Comparison of ENCODE assay signal across 1 cellular context in the genomic region with DNA sequence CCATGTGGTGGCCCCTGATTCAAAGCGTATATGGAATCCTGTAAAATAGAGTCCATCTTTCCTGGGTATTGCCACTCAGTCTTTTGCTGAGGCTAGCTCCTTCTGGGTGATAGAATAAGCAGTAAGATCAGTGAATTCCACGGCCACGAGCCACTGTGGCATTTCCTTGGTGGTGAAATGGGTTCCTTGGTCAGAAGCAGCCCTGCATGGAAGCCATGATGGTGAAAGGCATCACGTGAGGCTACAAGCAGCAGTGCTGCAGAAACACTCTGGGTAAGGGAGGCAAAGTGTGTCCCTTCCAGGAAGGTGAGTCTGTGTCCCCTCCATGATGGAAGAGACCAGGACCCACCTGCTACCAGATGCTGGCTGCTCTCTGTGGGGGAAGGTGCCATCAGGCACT.
TF ChIP-seq lines count a peak whose summit lies in the region.

No MANE protein-coding gene starts in this region.

TF ChIP-seq in IMR-90, 13 proteins besides CTCF, POLR2A, EP300 and RAD21:
- TF ChIP-seq RFX5 (IDR thresholded peaks at IDR 0.05; ENCODE audit: low read depth, low read length) (no peak), CHD1 (IDR thresholded peaks at IDR 0.05; ENCODE audit: low read depth, low read length) (no peak), BHLHE40 (IDR thresholded peaks at IDR 0.05; ENCODE audit: low read depth, low read length) (no peak), MAZ (IDR thresholded peaks at IDR 0.05; ENCODE audit: borderline replicate concordance, low read depth, low read length) (no peak), RCOR1 (IDR thresholded peaks at IDR 0.05; ENCODE audit: insufficient replicate concordance, low read length) (no peak), CEBPB (IDR thresholded peaks at IDR 0.05; ENCODE audit: low read depth, low read length) (no peak), MXI1 (IDR thresholded peaks at IDR 0.05; ENCODE audit: borderline replicate concordance, low read depth, low read length) (no peak), NFE2L2 (IDR thresholded peaks at IDR 0.05; ENCODE audit: low read depth, low read length) (no peak), FOS (IDR thresholded peaks at IDR 0.05; ENCODE audit: low read depth, low read length) (no peak), SMC3 (IDR thresholded peaks at IDR 0.05; ENCODE audit: low read depth, low read length) (no peak), MAFK (IDR thresholded peaks at IDR 0.05; ENCODE audit: low read depth, low read length) (no peak)
- TF ChIP-seq, protein P1, sequence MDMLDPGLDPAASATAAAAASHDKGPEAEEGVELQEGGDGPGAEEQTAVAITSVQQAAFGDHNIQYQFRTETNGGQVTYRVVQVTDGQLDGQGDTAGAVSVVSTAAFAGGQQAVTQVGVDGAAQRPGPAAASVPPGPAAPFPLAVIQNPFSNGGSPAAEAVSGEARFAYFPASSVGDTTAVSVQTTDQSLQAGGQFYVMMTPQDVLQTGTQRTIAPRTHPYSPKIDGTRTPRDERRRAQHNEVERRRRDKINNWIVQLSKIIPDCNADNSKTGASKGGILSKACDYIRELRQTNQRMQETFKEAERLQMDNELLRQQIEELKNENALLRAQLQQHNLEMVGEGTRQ (IDR thresholded peaks at IDR 0.05; ENCODE audit: low read depth, low read length): no peak
- TF ChIP-seq, protein P2, sequence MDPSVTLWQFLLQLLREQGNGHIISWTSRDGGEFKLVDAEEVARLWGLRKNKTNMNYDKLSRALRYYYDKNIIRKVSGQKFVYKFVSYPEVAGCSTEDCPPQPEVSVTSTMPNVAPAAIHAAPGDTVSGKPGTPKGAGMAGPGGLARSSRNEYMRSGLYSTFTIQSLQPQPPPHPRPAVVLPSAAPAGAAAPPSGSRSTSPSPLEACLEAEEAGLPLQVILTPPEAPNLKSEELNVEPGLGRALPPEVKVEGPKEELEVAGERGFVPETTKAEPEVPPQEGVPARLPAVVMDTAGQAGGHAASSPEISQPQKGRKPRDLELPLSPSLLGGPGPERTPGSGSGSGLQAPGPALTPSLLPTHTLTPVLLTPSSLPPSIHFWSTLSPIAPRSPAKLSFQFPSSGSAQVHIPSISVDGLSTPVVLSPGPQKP (IDR thresholded peaks at IDR 0.05; ENCODE audit: borderline replicate concordance, low read depth, low read length): no peak
